8 cellular contexts compared by ENCODE assay signal in the genomic region with DNA sequence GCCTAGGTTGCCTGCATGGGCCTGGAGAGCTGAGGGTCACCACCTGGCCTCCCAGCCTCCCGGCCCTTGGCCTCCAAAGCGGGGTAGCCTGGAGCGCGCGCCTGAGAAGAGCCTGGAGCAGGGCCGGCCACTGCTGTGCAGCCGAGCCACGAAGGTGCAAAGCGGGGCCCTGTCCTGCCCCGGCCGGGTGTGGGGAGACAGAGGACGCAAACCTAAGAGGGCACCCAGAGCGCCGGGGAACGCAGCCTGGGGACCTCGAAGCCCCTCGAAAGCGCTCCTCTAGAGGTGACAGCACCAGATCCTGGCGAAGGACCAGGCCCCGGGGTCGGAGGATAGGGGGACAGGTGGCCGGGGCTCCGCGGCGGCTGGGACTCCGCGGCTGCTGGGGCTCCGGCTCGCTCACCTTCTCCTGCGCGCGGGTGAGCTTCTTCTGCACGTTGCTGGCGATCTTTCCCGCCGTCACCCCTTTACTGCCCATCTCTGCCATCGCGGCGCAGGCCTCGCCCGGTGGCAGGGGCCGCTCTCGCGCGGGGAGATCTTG. TPM values are rescaled to one million over a fixed set of nuclear protein-coding genes. Genes with fewer than 3 reads are reported as not detected.
A peak's percentile ranks its signal among the peaks of the same experiment; 100 is the strongest.
DNase-seq lines count a peak whose midpoint lies in the region; ATAC-seq, FAIRE-seq and TF ChIP-seq lines count a peak whose summit lies in the region.

No MANE protein-coding gene starts in this region.

- DNase-seq in AG09309 (ENCODE audit: low read depth): no peak
- DNase-seq in GM19239 (ENCODE audit: insufficient read length, low spot score): no peak
- DNase-seq in activated CD8-positive, alpha-beta T cell treated with anti-CD3 and anti-CD28 coated beads for 36 hours: peak; percentile 21
- peak; percentile 56 for DNase-seq in glutamatergic neuron
- peak in 2 of 6 donors; percentile 59 to 87 for DNase-seq in pancreas
- DNase-seq in effector CD8-positive, alpha-beta T cell (lab: John Stamatoyannopoulos, UW): no peak
- DNase-seq in SKM-1 (lab: John Stamatoyannopoulos, UW; ENCODE audit: unreplicated experiment): no peak

- H3K27ac ChIP-seq in pancreas: peak overlapping the region; percentile 44 to 84 (median 62)

- H3K27me3 Mint-ChIP-seq in activated CD8-positive, alpha-beta T cell treated with anti-CD3 and anti-CD28 coated beads for 36 hours: peaks cover 8% of the 10 kb centered on the region
- peaks cover 10% of the 10 kb centered on the region for H3K27me3 Mint-ChIP-seq in glutamatergic neuron (ENCODE audit: unreplicated experiment)

- peak overlapping the region; percentile 61 for H3K4me3 Mint-ChIP-seq in activated CD8-positive, alpha-beta T cell treated with anti-CD3 and anti-CD28 coated beads for 36 hours
- H3K4me3 Mint-ChIP-seq in glutamatergic neuron (ENCODE audit: unreplicated experiment): peak overlapping the region; percentile 70

- H3K36me3 ChIP-seq in pancreas: no peaks in the 10 kb centered on the region

- no peaks in the 10 kb centered on the region for H3K36me3 Mint-ChIP-seq in activated CD8-positive, alpha-beta T cell treated with anti-CD3 and anti-CD28 coated beads for 36 hours (ENCODE audit: low read depth)
- no peaks in the 10 kb centered on the region for H3K36me3 Mint-ChIP-seq in glutamatergic neuron (ENCODE audit: unreplicated experiment)

- FAIRE-seq in GM19239 (lab: Jason Lieb, UNC) (peak; percentile 18), pancreas (lab: Jason Lieb, UNC) (no peak)

- no peak for TF ChIP-seq CTCF in AG09309 (IDR thresholded peaks at IDR 0.05; ENCODE audit: control insufficient read depth, insufficient read depth, low read depth, low read length, missing control alignments)
- TF ChIP-seq CTCF in activated CD8-positive, alpha-beta T cell treated with anti-CD3 and anti-CD28 coated beads for 36 hours (IDR thresholded peaks at IDR 0.05): no peak
- no peak for TF ChIP-seq CTCF in glutamatergic neuron (IDR thresholded peaks at IDR 0.05; ENCODE audit: partially characterized antibody, unreplicated experiment)
- no peak for TF ChIP-seq CTCF in pancreas (IDR thresholded peaks at IDR 0.05)

- peaks cover 0 to 4% (median 0%) of the 10 kb centered on the region in 3 donors for H3K4me1 ChIP-seq in pancreas

- no peaks in the 10 kb centered on the region for H3K9me3 Mint-ChIP-seq in activated CD8-positive, alpha-beta T cell treated with anti-CD3 and anti-CD28 coated beads for 36 hours
- peaks cover 6% of the 10 kb centered on the region for H3K9me3 Mint-ChIP-seq in glutamatergic neuron (ENCODE audit: unreplicated experiment)

- peak; percentile 19 for ATAC-seq in HG03280 (IDR thresholded peaks at IDR 0.05; ENCODE audit: unreplicated experiment)
- ATAC-seq in activated CD8-positive, alpha-beta T cell treated with anti-CD3 and anti-CD28 coated beads for 36 hours: peak; percentile 28
- ATAC-seq in pancreas: peak; percentile 23 to 37 (median 31)

- H3K9me3 ChIP-seq in pancreas: no peaks in the 10 kb centered on the region

- H3K27ac Mint-ChIP-seq in activated CD8-positive, alpha-beta T cell treated with anti-CD3 and anti-CD28 coated beads for 36 hours: no peak overlapping the region
- H3K27ac Mint-ChIP-seq in glutamatergic neuron (ENCODE audit: unreplicated experiment): peak overlapping the region; percentile 48

- H3K27me3 ChIP-seq in pancreas: no peaks in the 10 kb centered on the region

- peaks cover 5% of the 10 kb centered on the region for H3K4me1 Mint-ChIP-seq in activated CD8-positive, alpha-beta T cell treated with anti-CD3 and anti-CD28 coated beads for 36 hours (ENCODE audit: low read depth)
- peaks cover 30% of the 10 kb centered on the region for H3K4me1 Mint-ChIP-seq in glutamatergic neuron (ENCODE audit: low read depth, unreplicated experiment)

- peak overlapping the region; percentile 63 for H3K4me3 ChIP-seq in AG09309 (ENCODE audit: control insufficient read depth, low read depth, low read length)
- peak overlapping the region; percentile 61 to 88 (median 71) for H3K4me3 ChIP-seq in pancreas

- 1% methylated on average over 27 to 45 of the region's 45 CpGs for WGBS in pancreas, 2 donors

- intact Hi-C loops in activated CD8-positive, alpha-beta T cell treated with anti-CD3 and anti-CD28 coated beads for 36 hours (cut with micrococcal nuclease): no loop called here
- intact Hi-C loops in pancreas (cut with DNase I): no loop called here

- CTCF ChIA-PET in activated CD8-positive, alpha-beta T cell treated with anti-CD3 and anti-CD28 coated beads for 36 hours (lab: Charles Lee): interaction anchor here (1.0 to 2.7 kb wide), 4 partner anchors 10 to 69 kb away, joined by 3 to 12 read pairs (median 5); no protein-coding TSS in a partner anchor

- POLR2A ChIA-PET in activated CD8-positive, alpha-beta T cell treated with anti-CD3 and anti-CD28 coated beads for 36 hours (lab: Charles Lee): interaction anchor here (1.0 kb wide), 1 partner anchor 26 kb away, joined by 4 read pairs; no protein-coding TSS in a partner anchor

RNA-seq across cellular contexts. Expression of a gene that starts 0.4 kb away (rescaled TPM):
- 100 to 1,000 TPM in 1 of 2 experiments, 10 to 100 TPM in 1; 95.2 to 102 TPM for total RNA-seq in activated CD8-positive, alpha-beta T cell treated with anti-CD3 and anti-CD28 coated beads for 36 hours
- total RNA-seq in glutamatergic neuron (ENCODE audit: unreplicated experiment) (176 TPM), pancreas (10 to 100 TPM; 13.3 to 21.3 (median 15.4) TPM)
- polyA plus RNA-seq in pancreas: 10 to 100 TPM; 15.6 to 19.6 TPM

Comparison
In these comparisons a context has a peak if more than half of its experiments do, and no peak if none do; other contexts are left out.
1. DNase-seq: peak in activated CD8-positive, alpha-beta T cell treated with anti-CD3 and anti-CD28 coated beads for 36 hours (single experiment) and glutamatergic neuron (single experiment); none in AG09309 (single experiment), GM19239 (single experiment), effector CD8-positive, alpha-beta T cell (single experiment) and SKM-1 (single experiment).
2. Peak in every context shown above with its lines, with median percentiles within 50 percentile points of each other: ATAC-seq.